Comparison of ENCODE assay signal across 8 cellular contexts in genomic region chr2:86440631-86441391, GRCh38.
A peak's percentile ranks its signal among the peaks of the same experiment; 100 is the strongest.
DNase-seq lines count a peak whose midpoint lies in the region; ATAC-seq and TF ChIP-seq lines count a peak whose summit lies in the region.

KDM3A (plus strand) TSS chr2:86441371; CDS start chr2:86442048, 677 bp downstream.

- TF ChIP-seq CTCF in AG09319 (IDR thresholded peaks at IDR 0.05; ENCODE audit: low read depth, low read length) = no peak

- DNase-seq in AG09319 (ENCODE audit: extremely low read depth, low read depth) = peak; percentile 99
- peak; percentile 81 for DNase-seq in GM19238 (ENCODE audit: insufficient read length, low spot score)
- peak; percentile 98 for DNase-seq in NCI-H510A (lab: John Stamatoyannopoulos, UW)
- peak; percentile 97 for DNase-seq in activated CD4-positive, CD25-positive, alpha-beta regulatory T cell treated with anti-CD3 and anti-CD28 coated beads, Interleukin-2, amount 50 U/mL, for 72 hours
- peak; percentile 99 for DNase-seq in cerebellar cortex (ENCODE audit: low spot score)
- peak; percentile 97 for DNase-seq in inferior parietal cortex (ENCODE audit: extremely low spot score)
- peak; percentile 99 for DNase-seq in smooth muscle cell of the brain vasculature (ENCODE audit: low read depth, low spot score)

- ATAC-seq in HG03439 (IDR thresholded peaks at IDR 0.05; ENCODE audit: unreplicated experiment) = peak; percentile 86

Comparison
In these comparisons a context has a peak if more than half of its experiments do, and no peak if none do; other contexts are left out.
1. Peak in every context shown above with its lines: DNase-seq and ATAC-seq.